Comparison of ENCODE assay signal across 12 cellular contexts in the genomic region with DNA sequence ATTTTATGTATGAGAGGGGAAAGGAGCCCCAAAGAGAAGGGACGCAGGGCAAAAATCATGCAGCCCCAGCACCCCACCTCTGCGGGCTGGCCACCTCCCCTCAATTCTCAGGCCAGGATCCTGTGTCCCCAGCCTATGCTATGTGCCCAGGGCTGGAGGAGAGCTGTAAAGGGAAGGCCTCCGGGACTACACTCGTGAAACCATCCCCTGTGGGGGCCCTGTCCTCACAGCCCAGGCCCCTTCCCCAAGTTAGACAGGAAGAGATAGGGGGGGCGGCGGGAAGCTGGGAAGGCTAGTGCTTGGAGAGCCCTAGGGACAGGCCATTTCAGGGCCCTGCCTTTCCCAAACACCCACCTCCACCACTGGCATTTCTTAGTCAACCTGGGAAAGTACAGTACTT. TPM values are rescaled to one million over a fixed set of nuclear protein-coding genes. Genes with fewer than 3 reads are reported as not detected.
DNase-seq lines count a peak whose midpoint lies in the region; ATAC-seq and TF ChIP-seq lines count a peak whose summit lies in the region.
"Had no signal": no experiment of that assay in that cellular context is flagged by ENCODE, and none has a peak within 500 bp of the region (broad histone marks: within the 10 kb centered on the region; RNA-seq: fewer than 3 reads in every experiment).

No MANE protein-coding gene starts in this region.

- H3K27me3 ChIP-seq in HUES64 (ENCODE audit: insufficient read depth, low read length): peaks cover 37% of the 10 kb centered on the region
- H3K27me3 ChIP-seq: ovary had no signal

- H3K27ac ChIP-seq in HUES64 (ENCODE audit: low read depth, low read length) (no peak overlapping the region), caudate nucleus (ENCODE audit: low read depth, low read length) (peak overlapping the region; percentile 94), substantia nigra (ENCODE audit: low read depth, low read length, poor library complexity, severe bottlenecking) (peak overlapping the region; percentile 97)

- H3K36me3 Mint-ChIP-seq in mesothelial cell of epicardium: peaks cover 13% of the 10 kb centered on the region

- peak overlapping the region; percentile 59 for H3K4me3 Mint-ChIP-seq in mesothelial cell of epicardium

- 74% methylated on average over 6 of the region's 6 CpGs for WGBS in HUES64

- H3K9ac ChIP-seq in HUES64 (ENCODE audit: low read depth, low read length): no peak overlapping the region

- TF ChIP-seq CTCF in mesothelial cell of epicardium (IDR thresholded peaks at IDR 0.05; ENCODE audit: unreplicated experiment): no peak

- H3K4me1 ChIP-seq in HUES64 (ENCODE audit: insufficient read depth, low read length): 0 out of 2 replicates have a peak, but pooled peaks cover 4% of the 10 kb centered on the region

- peak overlapping the region; percentile 16; the same call in 1 of the 2 replicates for H3K4me3 ChIP-seq in HUES64 (ENCODE audit: low read length)

- peaks cover 13% of the 10 kb centered on the region for H3K27me3 Mint-ChIP-seq in mesothelial cell of epicardium (ENCODE audit: low read depth)

- no peaks in the 10 kb centered on the region for H3K9me3 ChIP-seq in HUES64 (ENCODE audit: insufficient read depth, low read depth, low read length)
- H3K9me3 ChIP-seq: ovary had no signal

- ATAC-seq in HG03045 (IDR thresholded peaks at IDR 0.05; ENCODE audit: unreplicated experiment): no peak
- no peak for ATAC-seq in HG03571 (IDR thresholded peaks at IDR 0.05; ENCODE audit: unreplicated experiment)
- ATAC-seq: HCT116 had no signal

- no peaks in the 10 kb centered on the region for H3K9me3 Mint-ChIP-seq in mesothelial cell of epicardium

- H3K36me3 ChIP-seq in HUES64 (ENCODE audit: insufficient read depth, low read length): peaks cover 26% of the 10 kb centered on the region
- H3K36me3 ChIP-seq: ovary had no signal

- H3K27ac Mint-ChIP-seq in mesothelial cell of epicardium: no peak overlapping the region

- DNase-seq in caudate nucleus (lab: John Stamatoyannopoulos, UW): peak in 1 of 61 donors; percentile 53
- no peak for DNase-seq in mesothelial cell of epicardium (ENCODE audit: low spot score in 2 of 2, unreplicated experiment in 2 of 2)
- peak in 3 of 49 donors; percentile 35 to 41 (median 36) for DNase-seq in substantia nigra (lab: John Stamatoyannopoulos, UW)
- DNase-seq in putamen (ENCODE audit: low spot score): no peak
- DNase-seq: activated effector memory CD4-positive, alpha-beta T cell treated with Interleukin-2 at 50 U/mL for 16 hours; Karpas-422; NCI-H2107 had no signal

- peaks cover 28% of the 10 kb centered on the region for H3K4me1 Mint-ChIP-seq in mesothelial cell of epicardium

RNA-seq across cellular contexts. Expression of a gene that starts 1.4 kb away (rescaled TPM):
- 0.70 TPM for polyA plus RNA-seq in HUES64 (2013, experiment 1 of 2)
- polyA plus RNA-seq in HUES64 (2013, experiment 2 of 2): 0.63 TPM
- total RNA-seq in mesothelial cell of epicardium: 12.6 to 14.4 TPM (median 14.2 TPM) in 3 replicates

RNA-seq across cellular contexts. Expression of a gene that starts 6.8 kb away (rescaled TPM):
- polyA plus RNA-seq in HUES64 (2013, experiment 1 of 2): 13.1 TPM
- 12.7 TPM for polyA plus RNA-seq in HUES64 (2013, experiment 2 of 2)
- 67.6 to 70.4 TPM (median 70.3 TPM) in 3 replicates for total RNA-seq in mesothelial cell of epicardium

RNA-seq across cellular contexts. Expression of a gene that starts 7.0 kb away (rescaled TPM):
- 75.8 TPM for polyA plus RNA-seq in HUES64 (2013, experiment 1 of 2)
- polyA plus RNA-seq in HUES64 (2013, experiment 2 of 2): 72.8 TPM
- 138 to 140 TPM (median 140 TPM) in 3 replicates for total RNA-seq in mesothelial cell of epicardium

RNA-seq across cellular contexts. Expression of a gene that starts 10.8 kb away (rescaled TPM):
- polyA plus RNA-seq in HUES64 (2013, experiment 1 of 2): 3.5 TPM
- 3.2 TPM for polyA plus RNA-seq in HUES64 (2013, experiment 2 of 2)
- 15.0 to 15.3 TPM (median 15.1 TPM) in 3 replicates for total RNA-seq in mesothelial cell of epicardium

RNA-seq across cellular contexts. Expression of a gene that starts 14.7 kb away (rescaled TPM):
- polyA plus RNA-seq in HUES64 (2013, experiment 1 of 2): 27.4 TPM
- polyA plus RNA-seq in HUES64 (2013, experiment 2 of 2): 29.5 TPM
- 55.8 to 59.0 TPM (median 56.0 TPM) in 3 replicates for total RNA-seq in mesothelial cell of epicardium
